Comparison of ENCODE assay signal across 20 cellular contexts in genomic region chr15:40242216-40242599, GRCh38. TPM values are rescaled to one million over a fixed set of nuclear protein-coding genes. Genes with fewer than 3 reads are reported as not detected.
DNase-seq lines count a peak whose midpoint lies in the region; ATAC-seq, FAIRE-seq and TF ChIP-seq lines count a peak whose summit lies in the region.
"Had no signal": no experiment of that assay in that cellular context is flagged by ENCODE, and none has a peak within 500 bp of the region (broad histone marks: within the 10 kb centered on the region; RNA-seq: fewer than 3 reads in every experiment).

No MANE protein-coding gene starts in this region.

- 92 to 99% (median 96%) methylated on average over 9 of the region's 9 CpGs for WGBS in spleen, 5 donors

- H3K4me3 Mint-ChIP-seq in activated CD8-positive, alpha-beta memory T cell treated with anti-CD3 and anti-CD28 coated beads, Interleukin-2, amount 10 ng/mL, durations not matched to agents 7 days and 5 days: no peak overlapping the region
- H3K4me3 Mint-ChIP-seq in central memory CD8-positive, alpha-beta T cell: no peak overlapping the region
- H3K4me3 Mint-ChIP-seq: CD8-positive, alpha-beta memory T cell had no signal

- FAIRE-seq in kidney (lab: Jason Lieb, UNC): no peak

- TF ChIP-seq CTCF in kidney (IDR thresholded peaks at IDR 0.05; ENCODE audit: borderline replicate concordance, extremely low read depth, insufficient read depth) (no peak), spleen (IDR thresholded peaks at IDR 0.05 in 8 of 11, conservative IDR thresholded peaks at IDR 0.05 in 3 of 11) (no peak), mucosa of descending colon (IDR thresholded peaks at IDR 0.05) (no peak)

- H3K36me3 ChIP-seq in kidney (ENCODE audit: control insufficient read depth in 1 of 2, insufficient read depth in 2 of 2, low read length in 2 of 2) (no peaks in the 10 kb centered on the region), spleen (no peaks in the 10 kb centered on the region), mucosa of descending colon (ENCODE audit: low read depth) (no peaks in the 10 kb centered on the region)
- H3K36me3 ChIP-seq: BLaER1, SJSA1 had no signal

- H3K9me3 ChIP-seq in kidney (ENCODE audit: control insufficient read depth in 1 of 2, low read length in 2 of 2) (no peaks in the 10 kb centered on the region), spleen (no peaks in the 10 kb centered on the region), mucosa of descending colon (no peaks in the 10 kb centered on the region)
- H3K9me3 ChIP-seq: BLaER1 had no signal

- H3K27ac ChIP-seq in kidney (ENCODE audit: low read depth in 2 of 2, low read length in 2 of 2) (no peak overlapping the region), spleen (no peak overlapping the region)
- H3K27ac ChIP-seq: BLaER1, SJSA1 had no signal

- H3K9ac ChIP-seq in kidney (ENCODE audit: low read length in 2 of 2): no peak overlapping the region
- H3K9ac ChIP-seq: BLaER1 had no signal

- TF ChIP-seq POLR2A in spleen (IDR thresholded peaks at IDR 0.05): no peak

- H3K27ac Mint-ChIP-seq in activated CD8-positive, alpha-beta memory T cell treated with anti-CD3 and anti-CD28 coated beads, Interleukin-2, amount 10 ng/mL, durations not matched to agents 7 days and 5 days: no peak overlapping the region
- peak overlapping the region; percentile 81 for H3K27ac Mint-ChIP-seq in central memory CD8-positive, alpha-beta T cell (ENCODE audit: low read depth)
- H3K27ac Mint-ChIP-seq: CD8-positive, alpha-beta memory T cell; IgD-negative memory B cell had no signal

- H3K4me1 ChIP-seq in kidney (ENCODE audit: control insufficient read depth in 1 of 2, insufficient read depth in 1 of 2, low read depth in 1 of 2, low read length in 2 of 2) (peaks cover 0 to 7% of the 10 kb centered on the region in 2 donors), spleen (peaks cover 0 to 17% (median 11%) of the 10 kb centered on the region in 6 donors), mucosa of descending colon (ENCODE audit: low read depth) (peaks cover 7% of the 10 kb centered on the region)

- peaks cover 28% of the 10 kb centered on the region for H3K27me3 Mint-ChIP-seq in activated CD8-positive, alpha-beta memory T cell treated with anti-CD3 and anti-CD28 coated beads, Interleukin-2, amount 10 ng/mL, durations not matched to agents 7 days and 5 days
- peaks cover 27% of the 10 kb centered on the region for H3K27me3 Mint-ChIP-seq in central memory CD8-positive, alpha-beta T cell

- H3K27me3 ChIP-seq in spleen (replicated peaks in 1 of 7): peaks cover 0 to 33% (median 11%) of the 10 kb centered on the region in 7 donors
- H3K27me3 ChIP-seq: SJSA1 had no signal

- H3K4me3 ChIP-seq in kidney (ENCODE audit: low read length in 2 of 2): no peak overlapping the region
- no peak overlapping the region for H3K4me3 ChIP-seq in spleen
- H3K4me3 ChIP-seq in mucosa of descending colon: no peak overlapping the region
- H3K4me3 ChIP-seq: BLaER1, SJSA1 had no signal

- peaks cover 14% of the 10 kb centered on the region for H3K4me1 Mint-ChIP-seq in activated CD8-positive, alpha-beta memory T cell treated with anti-CD3 and anti-CD28 coated beads, Interleukin-2, amount 10 ng/mL, durations not matched to agents 7 days and 5 days
- H3K4me1 Mint-ChIP-seq in central memory CD8-positive, alpha-beta T cell: peaks cover 9% of the 10 kb centered on the region

- peak; percentile 33 for DNase-seq in activated CD8-positive, alpha-beta memory T cell treated with anti-CD3 and anti-CD28 coated beads, Interleukin-2, amount 50 U/mL, for 48 hours
- no peak for DNase-seq in activated CD8-positive, alpha-beta memory T cell treated with anti-CD3 and anti-CD28 coated beads, Interleukin-2, amount 10 ng/mL, durations not matched to agents 7 days and 5 days
- DNase-seq in central memory CD8-positive, alpha-beta T cell (ENCODE audit: low spot score in 2 of 2): no peak
- DNase-seq in kidney (peak; percentile 61), spleen (peak; percentile 59), mucosa of descending colon (no peak), hippocampal formation (lab: John Stamatoyannopoulos, UW) (no peak)
- DNase-seq: 8988T; CD8-positive, alpha-beta memory T cell; DMS 273 treated with DMSO at 0.1 percent for 48 hours; NCI-H1436 treated with DMSO at 0.1 percent for 48 hours; NCI-H2081; NCI-H524 had no signal

- CTCF ChIA-PET in activated CD8-positive, alpha-beta memory T cell treated with anti-CD3 and anti-CD28 coated beads, Interleukin-2, amount 10 ng/mL, durations not matched to agents 7 days and 5 days (lab: Charles Lee): interaction anchor here (1.1 to 1.7 kb wide), 3 partner anchors 25 to 32 kb away, joined by 3 to 4 read pairs (median 4); no protein-coding TSS in a partner anchor

- ATAC-seq in activated CD8-positive, alpha-beta memory T cell treated with anti-CD3 and anti-CD28 coated beads, Interleukin-2, amount 10 ng/mL, durations not matched to agents 7 days and 5 days: no peak
- ATAC-seq in central memory CD8-positive, alpha-beta T cell (replicated peaks; ENCODE audit: extremely low read depth, poor library complexity, severe bottlenecking): no peak
- no peak for ATAC-seq in mucosa of descending colon
- ATAC-seq in HG03045 (IDR thresholded peaks at IDR 0.05; ENCODE audit: unreplicated experiment): no peak
- ATAC-seq: HCT116 had no signal

- no peaks in the 10 kb centered on the region for H3K9me3 Mint-ChIP-seq in activated CD8-positive, alpha-beta memory T cell treated with anti-CD3 and anti-CD28 coated beads, Interleukin-2, amount 10 ng/mL, durations not matched to agents 7 days and 5 days (ENCODE audit: low read depth)
- H3K9me3 Mint-ChIP-seq in central memory CD8-positive, alpha-beta T cell: no peaks in the 10 kb centered on the region
- H3K9me3 Mint-ChIP-seq: CD8-positive, alpha-beta memory T cell; IgD-negative memory B cell had no signal

- intact Hi-C loops in kidney (cut with DNase I) (no loop called here), spleen (cut with DNase I; ENCODE audit: low total_unique reads) (no loop called here), mucosa of descending colon (cut with DNase I, micrococcal nuclease) (no loop called here)

- H3K36me3 Mint-ChIP-seq in activated CD8-positive, alpha-beta memory T cell treated with anti-CD3 and anti-CD28 coated beads, Interleukin-2, amount 10 ng/mL, durations not matched to agents 7 days and 5 days: no peaks in the 10 kb centered on the region
- no peaks in the 10 kb centered on the region for H3K36me3 Mint-ChIP-seq in central memory CD8-positive, alpha-beta T cell (ENCODE audit: insufficient read depth)
- H3K36me3 Mint-ChIP-seq: IgD-negative memory B cell had no signal

RNA-seq across cellular contexts. Expression of gene PAK6, which starts 3.3 kb away (rescaled TPM):
- 1 to 10 TPM; 1.0 to 1.7 TPM for total RNA-seq in activated CD8-positive, alpha-beta memory T cell treated with anti-CD3 and anti-CD28 coated beads, Interleukin-2, amount 10 ng/mL, durations not matched to agents 7 days and 5 days
- total RNA-seq in kidney (11.9 TPM), spleen (1 to 10 TPM; 1.5 to 5.4 (median 2.0) TPM), mucosa of descending colon (1 to 10 TPM in 2 of 3 donors, under 1 TPM in 1; 0.98 to 3.1 (median 2.7) TPM)
- polyA plus RNA-seq in kidney (ENCODE audit: insufficient read depth, low read depth, low replicate concordance) (8.1 TPM), spleen (under 1 TPM; 0.24 to 0.46 (median 0.38) TPM)
- polyA plus RNA-seq: IgD-negative memory B cell had no signal

RNA-seq across cellular contexts. Expression of gene ANKRD63, which starts 40.7 kb away (rescaled TPM):
- total RNA-seq in activated CD8-positive, alpha-beta memory T cell treated with anti-CD3 and anti-CD28 coated beads, Interleukin-2, amount 10 ng/mL, durations not matched to agents 7 days and 5 days: not detected
- total RNA-seq in kidney: not detected
- polyA plus RNA-seq in kidney (ENCODE audit: insufficient read depth, low read depth, low replicate concordance): not detected
- total RNA-seq in spleen: not detected
- not detected for polyA plus RNA-seq in spleen
- under 1 TPM in 1 of 3 donors, not detected in 2; 0.25 TPM for total RNA-seq in mucosa of descending colon
- total RNA-seq: CD8-positive, alpha-beta memory T cell; HT-29; RPMI7951 had no signal
- polyA plus RNA-seq: CD8-positive, alpha-beta memory T cell; IgD-negative memory B cell had no signal

Comparison
In these comparisons a context has a peak if more than half of its experiments do, and no peak if none do; other contexts are left out.
1. DNase-seq: peak in activated CD8-positive, alpha-beta memory T cell treated with anti-CD3 and anti-CD28 coated beads, Interleukin-2, amount 50 U/mL, for 48 hours (single experiment), kidney (single experiment) and spleen (single experiment); none in activated CD8-positive, alpha-beta memory T cell treated with anti-CD3 and anti-CD28 coated beads, Interleukin-2, amount 10 ng/mL, durations not matched to agents 7 days and 5 days (single experiment), central memory CD8-positive, alpha-beta T cell (0 of 2), mucosa of descending colon (0 of 3) and hippocampal formation (0 of 2).